In the genomic region with DNA sequence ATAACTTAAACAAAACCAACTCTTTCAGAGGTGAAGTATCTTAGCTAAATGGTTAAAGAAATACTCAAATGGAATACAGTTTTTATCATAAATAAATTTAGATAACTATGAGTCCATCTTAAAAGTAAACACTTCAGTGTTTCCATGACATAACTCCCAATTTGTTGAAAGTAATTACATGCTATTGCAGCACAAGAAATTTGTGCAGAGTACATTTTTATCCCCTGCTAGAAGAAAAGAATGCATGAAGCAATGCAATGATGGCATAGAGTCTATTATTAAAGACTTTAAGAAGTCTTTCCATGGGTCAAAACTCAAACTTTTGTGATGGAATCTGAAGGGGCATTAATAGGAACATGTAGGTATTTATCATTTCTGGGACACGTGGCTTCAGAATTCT, we compare ENCODE assay signal across 17 cellular contexts.
DNase-seq lines count a peak whose midpoint lies in the region; ATAC-seq and TF ChIP-seq lines count a peak whose summit lies in the region.
"Had no signal": no experiment of that assay in that cellular context is flagged by ENCODE, and none has a peak within 500 bp of the region (broad histone marks: within the 10 kb centered on the region; RNA-seq: fewer than 3 reads in every experiment).

No MANE protein-coding gene starts in this region.

- TF ChIP-seq CTCF in fibroblast of villous mesenchyme (IDR thresholded peaks at IDR 0.05; ENCODE audit: insufficient read depth, low read depth, low read length) (no peak), osteoblast (IDR thresholded peaks at IDR 0.05; ENCODE audit: extremely low read depth, low read depth, low read length) (no peak)

- H3K9me3 ChIP-seq in adipocyte (ENCODE audit: control insufficient read depth, low read length), result no peaks in the 10 kb centered on the region
- no peaks in the 10 kb centered on the region for H3K9me3 ChIP-seq in osteoblast (ENCODE audit: low read depth, low read length)
- H3K9me3 ChIP-seq: A549 had no signal

- H3K27me3 ChIP-seq in adipocyte (replicated peaks; ENCODE audit: control insufficient read depth, insufficient read depth, low read length) (no peaks in the 10 kb centered on the region), osteoblast (ENCODE audit: insufficient read depth, low read length) (no peaks in the 10 kb centered on the region)

- H3K9ac ChIP-seq in adipocyte (ENCODE audit: low read length), result no peak overlapping the region

- H3K79me2 ChIP-seq in osteoblast (ENCODE audit: insufficient read depth, low read length), result no peaks in the 10 kb centered on the region

- H3K4me3 ChIP-seq in adipocyte (ENCODE audit: low read length) (no peak overlapping the region), fibroblast of villous mesenchyme (ENCODE audit: low read depth, low read length) (no peak overlapping the region), osteoblast (ENCODE audit: insufficient read depth, low read length) (no peak overlapping the region)
- H3K4me3 ChIP-seq: A549, GM23338 had no signal

- no peak overlapping the region for H3K4me2 ChIP-seq in osteoblast (ENCODE audit: insufficient read depth, low read length)
- H3K4me2 ChIP-seq: A549, GM23338 had no signal

- DNase-seq in adipocyte (ENCODE audit: low read depth) (peak; percentile 42), fibroblast of gingiva (ENCODE audit: low read depth) (peak; percentile 14), fibroblast of villous mesenchyme (ENCODE audit: low read depth) (peak; percentile 24), osteoblast (ENCODE audit: insufficient read length, low spot score, missing footprints) (peak; percentile 36), cerebellar nuclear complex (lab: John Stamatoyannopoulos, UW) (no peak), H4 (ENCODE audit: low spot score) (no peak)
- DNase-seq: AML-193; CD4-positive, alpha-beta memory T cell; DMS153; DMS79; GDM1; H7 had no signal

- H2AFZ ChIP-seq in osteoblast (ENCODE audit: low read length), result no peak overlapping the region
- H2AFZ ChIP-seq: GM23338 had no signal

- ATAC-seq in GM21737 (IDR thresholded peaks at IDR 0.05; ENCODE audit: unreplicated experiment), result no peak
- ATAC-seq: A549, GM23338 had no signal

- H3K36me3 ChIP-seq in adipocyte (ENCODE audit: control insufficient read depth, insufficient read depth, low read length, severe bottlenecking) (no peaks in the 10 kb centered on the region), osteoblast (ENCODE audit: insufficient read depth, low read length) (no peaks in the 10 kb centered on the region)

- peaks cover 39% of the 10 kb centered on the region for H3K4me1 ChIP-seq in adipocyte (ENCODE audit: control insufficient read depth, insufficient read depth, low read length)
- H3K4me1 ChIP-seq in osteoblast (ENCODE audit: insufficient read depth, low read length), result peaks cover 7% of the 10 kb centered on the region
- H3K4me1 ChIP-seq: A549 had no signal

- no peak overlapping the region for H3K27ac ChIP-seq in osteoblast (ENCODE audit: low read depth, low read length)
- H3K27ac ChIP-seq: 22Rv1, A549, C4-2B had no signal

- H4K20me1 ChIP-seq in osteoblast (ENCODE audit: insufficient read depth, low read length), result no peaks in the 10 kb centered on the region

Comparison
In these comparisons a context has a peak if more than half of its experiments do, and no peak if none do; other contexts are left out.
1. DNase-seq: peak in adipocyte (single experiment), fibroblast of gingiva (single experiment), fibroblast of villous mesenchyme (single experiment) and osteoblast (single experiment); none in cerebellar nuclear complex (0 of 2) and H4 (single experiment).